ENCODE assay signal across 18 cellular contexts in genomic region chr3:15514663-15515357, GRCh38.
"Had no signal": no experiment of that assay in that cellular context is flagged by ENCODE, and none has a peak within 500 bp of the region (broad histone marks: within the 10 kb centered on the region; RNA-seq: fewer than 3 reads in every experiment).

No MANE protein-coding gene starts in this region.

- DNase-seq: activated CD4-positive, alpha-beta memory T cell treated with anti-CD3 and anti-CD28 coated beads for 36 hours; activated CD4-positive, alpha-beta T cell treated with anti-CD3 and anti-CD28 coated beads for 36 hours; activated naive CD4-positive, alpha-beta T cell treated with anti-CD3 and anti-CD28 coated beads, Interleukin-2, amount 10 ng/mL, durations not matched to agents 7 days and 5 days; activated T-cell treated with anti-CD3 and anti-CD28 coated beads, Interleukin-2, amount 50 U/mL, for 48 hours; effector CD8-positive, alpha-beta T cell; erythroblast; foreskin keratinocyte; hippocampal formation; kidney glomerular epithelial cell; left lung; nephron progenitor cell; occipital lobe; stimulated activated CD4-positive, alpha-beta T cell treated with anti-CD3 and anti-CD28 coated beads, Interleukin-4, amount 100 ng/mL, for 4 hours; stimulated activated naive CD8-positive, alpha-beta T cell treated with anti-CD3 and anti-CD28 coated beads, Interleukin-15, Interleukin-2, amounts not matched to agents 100 U/mL and 50 U/mL, for 24 hours; T1000; upper lobe of left lung had no signal

- H3K9me3 Mint-ChIP-seq: activated CD4-positive, alpha-beta memory T cell treated with anti-CD3 and anti-CD28 coated beads for 36 hours; activated naive CD4-positive, alpha-beta T cell treated with anti-CD3 and anti-CD28 coated beads, Interleukin-2, amount 10 ng/mL, durations not matched to agents 7 days and 5 days; nephron progenitor cell; WTC11 had no signal

- H3K27me3 Mint-ChIP-seq: activated CD4-positive, alpha-beta memory T cell treated with anti-CD3 and anti-CD28 coated beads for 36 hours; activated CD4-positive, alpha-beta T cell treated with anti-CD3 and anti-CD28 coated beads for 36 hours had no signal

- H3K4me3 Mint-ChIP-seq: activated CD4-positive, alpha-beta memory T cell treated with anti-CD3 and anti-CD28 coated beads for 36 hours; activated CD4-positive, alpha-beta T cell treated with anti-CD3 and anti-CD28 coated beads for 36 hours; activated naive CD4-positive, alpha-beta T cell treated with anti-CD3 and anti-CD28 coated beads, Interleukin-2, amount 10 ng/mL, durations not matched to agents 7 days and 5 days; nephron progenitor cell; WTC11 had no signal

- H3K27ac ChIP-seq: foreskin keratinocyte, left lung, upper lobe of left lung had no signal

- H3K9me3 ChIP-seq: left lung, upper lobe of left lung had no signal

- H3K27me3 ChIP-seq: left lung, upper lobe of left lung had no signal

- H3K27ac Mint-ChIP-seq: activated CD4-positive, alpha-beta memory T cell treated with anti-CD3 and anti-CD28 coated beads for 36 hours; activated CD4-positive, alpha-beta T cell treated with anti-CD3 and anti-CD28 coated beads for 36 hours; activated naive CD4-positive, alpha-beta T cell treated with anti-CD3 and anti-CD28 coated beads, Interleukin-2, amount 10 ng/mL, durations not matched to agents 7 days and 5 days; WTC11 had no signal

- H3K4me3 ChIP-seq: left lung, lung, upper lobe of left lung had no signal

- H3K4me1 ChIP-seq: foreskin keratinocyte had no signal

- H3K36me3 Mint-ChIP-seq: activated CD4-positive, alpha-beta memory T cell treated with anti-CD3 and anti-CD28 coated beads for 36 hours; WTC11 had no signal

- ATAC-seq: activated CD4-positive, alpha-beta T cell treated with anti-CD3 and anti-CD28 coated beads for 36 hours; foreskin keratinocyte; left lung; WTC11 had no signal

- H3K36me3 ChIP-seq: left lung, upper lobe of left lung had no signal
